Comparison of ENCODE assay signal across 15 cellular contexts in genomic region chr17:80633197-80633596, GRCh38.
DNase-seq lines count a peak whose midpoint lies in the region; ATAC-seq, FAIRE-seq and TF ChIP-seq lines count a peak whose summit lies in the region.
"Had no signal": no experiment of that assay in that cellular context is flagged by ENCODE, and none has a peak within 500 bp of the region (broad histone marks: within the 10 kb centered on the region; RNA-seq: fewer than 3 reads in every experiment).

No MANE protein-coding gene starts in this region.

- 86% methylated on average over 19 of the region's 19 CpGs; no CpG with 5 or more reads in 1 of the 2 experiments for WGBS in H1 (ENCODE audit: extremely low coverage in 1 of 2, insufficient coverage in 1 of 2, insufficient read length in 1 of 2, insufficient replicate concordance in 2 of 2, low coverage in 1 of 2, low lambda C conversion rate in 2 of 2, missing lambda C conversion rate in 1 of 2), 2 experiments
- WGBS in psoas muscle, 3 donors: 87 to 95% (median 89%) methylated on average over 19 of the region's 19 CpGs

- no peak overlapping the region for H3K23ac ChIP-seq in H1 (ENCODE audit: insufficient read length)

- H3K4me1 ChIP-seq in GM23338 (ENCODE audit: insufficient read depth): no peaks in the 10 kb centered on the region
- H3K4me1 ChIP-seq in H1 (replicated peaks in 1 of 4; ENCODE audit: control insufficient read depth in 3 of 4, insufficient read depth in 4 of 4, low read length in 3 of 4): peaks cover 0 to 7% (median 1%) of the 10 kb centered on the region in 4 experiments; a peak in 2 of 7 replicates
- H3K4me1 ChIP-seq in psoas muscle: no peaks in the 10 kb centered on the region

- TF ChIP-seq EP300 in H1 (IDR thresholded peaks at IDR 0.05; ENCODE audit: borderline replicate concordance in 1 of 2, low read depth in 2 of 2, low read length in 2 of 2): no peak

- POLR2A ChIA-PET in H1 (lab: Charles Lee; ENCODE audit: partially characterized antibody): no interaction called here

- no peaks in the 10 kb centered on the region for H3K9me3 Mint-ChIP-seq in GM23338
- H3K9me3 Mint-ChIP-seq: CD14-positive monocyte had no signal

- H3K4me3 Mint-ChIP-seq in GM23338: no peak overlapping the region
- H3K4me3 Mint-ChIP-seq: CD14-positive monocyte had no signal

- no peaks in the 10 kb centered on the region for H3F3A ChIP-seq in GM23338 (replicated peaks; ENCODE audit: low read depth)

- H3K4ac ChIP-seq in H1 (replicated peaks; ENCODE audit: insufficient read length, low read depth, low read length): no peak overlapping the region

- TF ChIP-seq RAD21 in H1 (IDR thresholded peaks at IDR 0.05 in 1 of 2, conservative IDR thresholded peaks at IDR 0.05 in 1 of 2; ENCODE audit: low read depth in 2 of 2, low read length in 2 of 2): no peak

- H3K36me3 ChIP-seq in GM23338 (ENCODE audit: insufficient read depth) (no peaks in the 10 kb centered on the region), H1 (ENCODE audit: control insufficient read depth in 2 of 4, insufficient read depth in 4 of 4, low read length in 3 of 4) (no peaks in the 10 kb centered on the region), psoas muscle (ENCODE audit: insufficient read depth in 1 of 2, low read depth in 1 of 2) (no peaks in the 10 kb centered on the region)

- H2AFZ ChIP-seq in GM23338 (no peak overlapping the region), H1 (ENCODE audit: low read length) (no peak overlapping the region)
- H2AFZ ChIP-seq: PC-9 had no signal

- H2BK5ac ChIP-seq in H1 (ENCODE audit: low read depth, low read length): 0 out of 2 replicates have a peak overlapping the region, but pooled peaks have one; percentile 18

- H3K27ac Mint-ChIP-seq in GM23338: no peak overlapping the region; the same call in 1 of the 2 replicates

- H3K23me2 ChIP-seq in H1 (ENCODE audit: low read depth, low read length): peaks cover 2% of the 10 kb centered on the region; the same call in 1 of the 2 replicates

- peak overlapping the region; percentile 23; the same call in 1 of the 2 replicates for H3K27ac ChIP-seq in GM23338 (ENCODE audit: low read depth)
- H3K27ac ChIP-seq in H1 (ENCODE audit: low read depth, low read length): no peak overlapping the region
- no peak overlapping the region for H3K27ac ChIP-seq in psoas muscle
- H3K27ac ChIP-seq: PC-9 had no signal

- peak overlapping the region; percentile 23; the same call in 1 of the 2 replicates for H4K8ac ChIP-seq in H1 (ENCODE audit: extremely low read depth, insufficient read depth, low read length)

- TF ChIP-seq CTCF in GM23338 (conservative IDR thresholded peaks at IDR 0.05; ENCODE audit: low read depth in 2 of 2) (no peak), H1 (IDR thresholded peaks at IDR 0.05; ENCODE audit: control extremely low read depth in 1 of 3, insufficient read depth in 1 of 3, low read depth in 1 of 3, low read length in 3 of 3) (no peak), psoas muscle (IDR thresholded peaks at IDR 0.05) (no peak)

- H3K4me2 ChIP-seq in GM23338 (no peak overlapping the region), H1 (ENCODE audit: insufficient read depth in 1 of 2, low read depth in 2 of 2, low read length in 2 of 2) (no peak overlapping the region)
- H3K4me2 ChIP-seq: PC-9 had no signal

- peaks cover 25% of the 10 kb centered on the region for H3K79me1 ChIP-seq in H1 (ENCODE audit: low read depth, low read length)

- H2AK5ac ChIP-seq in H1 (ENCODE audit: low read depth, low read length): peak overlapping the region; percentile 77; the same call in 1 of the 2 replicates

- H3K9me3 ChIP-seq in H1 (ENCODE audit: insufficient read depth in 2 of 2, low read depth in 1 of 2, low read length in 1 of 2): no peaks in the 10 kb centered on the region
- no peaks in the 10 kb centered on the region for H3K9me3 ChIP-seq in psoas muscle
- H3K9me3 ChIP-seq: Caco-2 had no signal

- FAIRE-seq in H1 (lab: Jason Lieb, UNC): no peak
- FAIRE-seq: G401.6, K562 had no signal

- peaks cover 39% of the 10 kb centered on the region for H3K79me2 ChIP-seq in GM23338 (replicated peaks; ENCODE audit: insufficient read depth)
- H3K79me2 ChIP-seq in H1 (ENCODE audit: control insufficient read depth in 1 of 2, insufficient read depth in 2 of 2, low read length in 2 of 2): peaks cover 0 to 18% of the 10 kb centered on the region in 2 experiments; a peak in 2 of 4 replicates

- H2BK20ac ChIP-seq in H1 (ENCODE audit: low read length): no peak overlapping the region

- no peak overlapping the region for H3K9ac ChIP-seq in H1 (replicated peaks in 1 of 4; ENCODE audit: extremely low read depth in 1 of 4, low read depth in 3 of 4, low read length in 3 of 4)

- no peak overlapping the region for H3K56ac ChIP-seq in H1 (replicated peaks; ENCODE audit: insufficient read length, low read depth, low read length)

- TF ChIP-seq POLR2A in H1 (IDR thresholded peaks at IDR 0.05; ENCODE audit: control extremely low read depth in 1 of 2, low read depth in 2 of 2, low read length in 2 of 2): no peak

- no peak overlapping the region for H2BK120ac ChIP-seq in H1 (replicated peaks; ENCODE audit: low read depth, low read length)

- H3K27me3 Mint-ChIP-seq in GM23338 (ENCODE audit: insufficient read depth, low read depth, poor library complexity): peaks cover 4% of the 10 kb centered on the region

- no peak overlapping the region for H4K91ac ChIP-seq in H1 (replicated peaks; ENCODE audit: insufficient read length, low read length)

- intact Hi-C loops in psoas muscle (cut with DNase I): no loop called here

- H4K20me1 ChIP-seq in GM23338 (replicated peaks; ENCODE audit: insufficient read depth) (peaks cover 11% of the 10 kb centered on the region; the same call in 1 of the 2 replicates), H1 (replicated peaks in 1 of 2; ENCODE audit: control insufficient read depth in 1 of 2, insufficient read depth in 2 of 2, low read length in 2 of 2) (peaks cover 9 to 22% of the 10 kb centered on the region in 2 experiments)

- H4K5ac ChIP-seq in H1 (ENCODE audit: insufficient read length, low read depth, low read length): no peak overlapping the region

- no peak overlapping the region for H3K14ac ChIP-seq in H1 (ENCODE audit: insufficient read length)

- peaks cover 16% of the 10 kb centered on the region for H3K4me1 Mint-ChIP-seq in GM23338

- DNase-seq in NCI-H748 (lab: John Stamatoyannopoulos, UW; ENCODE audit: unreplicated experiment) (peak; percentile 18), NCI-H748 treated with DMSO at 0.1 percent for 48 hours (lab: John Stamatoyannopoulos, UW) (no peak), GM23338 (ENCODE audit: low spot score) (no peak), H1 (ENCODE audit: low read depth in 1 of 2, low spot score in 2 of 2) (no peak), psoas muscle (no peak), amygdala (lab: John Stamatoyannopoulos, UW) (no peak)
- DNase-seq: Caco-2, NCI-H1694, NCI-H526, PC-9 had no signal

- no peak overlapping the region for H3K18ac ChIP-seq in H1 (ENCODE audit: extremely low read depth, low read length)

- CTCF ChIA-PET in H1 (lab: Charles Lee; ENCODE audit: partially characterized antibody): interaction anchor here (1.4 kb wide), 1 partner anchor 17 kb away, joined by 5 read pairs; no protein-coding TSS in a partner anchor

- H3K9me2 ChIP-seq in GM23338 (ENCODE audit: insufficient read depth): no peaks in the 10 kb centered on the region

- ATAC-seq in GM23338 (no peak; the same call in 2 of the 3 replicates), psoas muscle (peak in 3 of 4 donors; percentile 34 to 51 (median 37)), GM18867 (IDR thresholded peaks at IDR 0.05; ENCODE audit: unreplicated experiment) (no peak)
- ATAC-seq: HCT116, K562 had no signal

- no peak overlapping the region for H3K4me3 ChIP-seq in GM23338
- H3K4me3 ChIP-seq in H1 (ENCODE audit: extremely low read depth in 1 of 4, insufficient read depth in 2 of 4, low read depth in 3 of 4, low read length in 4 of 4): no peak overlapping the region
- H3K4me3 ChIP-seq in psoas muscle: no peak overlapping the region
- H3K4me3 ChIP-seq: K562, PC-9 had no signal

- H3K27me3 ChIP-seq in GM23338 (ENCODE audit: insufficient read depth) (no peaks in the 10 kb centered on the region), H1 (replicated peaks in 1 of 4; ENCODE audit: control insufficient read depth in 3 of 4, extremely low read depth in 1 of 4, insufficient read depth in 3 of 4, low read length in 3 of 4) (no peaks in the 10 kb centered on the region), psoas muscle (ENCODE audit: insufficient read depth in 3 of 3, low read length in 2 of 3) (no peaks in the 10 kb centered on the region)

- H3K36me3 Mint-ChIP-seq in GM23338 (ENCODE audit: low read depth): no peaks in the 10 kb centered on the region; the same call in 2 of the 3 replicates

- no peak overlapping the region for H2BK12ac ChIP-seq in H1 (ENCODE audit: low read depth, low read length)

- H2BK15ac ChIP-seq in H1 (ENCODE audit: low read length): no peak overlapping the region

TF ChIP-seq in GM23338, 12 proteins besides CTCF, POLR2A, EP300 and RAD21 (continues in another document):
- TF ChIP-seq ZNF114 (CRISPR knock-in tag; IDR thresholded peaks at IDR 0.05) (no peak), POLR2AphosphoS5 (IDR thresholded peaks at IDR 0.05; ENCODE audit: low read depth) (no peak), JUNB (IDR thresholded peaks at IDR 0.05; ENCODE audit: unreplicated experiment) (no peak), STAT1 (IDR thresholded peaks at IDR 0.05; ENCODE audit: unreplicated experiment) (no peak), ETS1 (IDR thresholded peaks at IDR 0.05) (no peak)

TF ChIP-seq in H1, 55 proteins besides CTCF, POLR2A, EP300 and RAD21:
- no peak for TF ChIP-seq CEBPB (IDR thresholded peaks at IDR 0.05; ENCODE audit: low read depth, low read length)

Comparison
In these comparisons a context has a peak if more than half of its experiments do, and no peak if none do; other contexts are left out.
1. ATAC-seq: peak in psoas muscle (3 of 4); none in GM23338 (single experiment) and GM18867 (single experiment).